Comparison of ENCODE assay signal across 1 cellular context in genomic region chr1:160636547-160636946, GRCh38.
TF ChIP-seq lines count a peak whose summit lies in the region.

No MANE protein-coding gene starts in this region.

TF ChIP-seq in GM23338, 12 proteins besides CTCF, POLR2A, EP300 and RAD21:
- no peak for TF ChIP-seq CREB1 (CRISPR knock-in tag; IDR thresholded peaks at IDR 0.05; ENCODE audit: low read depth)
- TF ChIP-seq REST (IDR thresholded peaks at IDR 0.05; ENCODE audit: unreplicated experiment): no peak
